15 cellular contexts compared by ENCODE assay signal in the genomic region with DNA sequence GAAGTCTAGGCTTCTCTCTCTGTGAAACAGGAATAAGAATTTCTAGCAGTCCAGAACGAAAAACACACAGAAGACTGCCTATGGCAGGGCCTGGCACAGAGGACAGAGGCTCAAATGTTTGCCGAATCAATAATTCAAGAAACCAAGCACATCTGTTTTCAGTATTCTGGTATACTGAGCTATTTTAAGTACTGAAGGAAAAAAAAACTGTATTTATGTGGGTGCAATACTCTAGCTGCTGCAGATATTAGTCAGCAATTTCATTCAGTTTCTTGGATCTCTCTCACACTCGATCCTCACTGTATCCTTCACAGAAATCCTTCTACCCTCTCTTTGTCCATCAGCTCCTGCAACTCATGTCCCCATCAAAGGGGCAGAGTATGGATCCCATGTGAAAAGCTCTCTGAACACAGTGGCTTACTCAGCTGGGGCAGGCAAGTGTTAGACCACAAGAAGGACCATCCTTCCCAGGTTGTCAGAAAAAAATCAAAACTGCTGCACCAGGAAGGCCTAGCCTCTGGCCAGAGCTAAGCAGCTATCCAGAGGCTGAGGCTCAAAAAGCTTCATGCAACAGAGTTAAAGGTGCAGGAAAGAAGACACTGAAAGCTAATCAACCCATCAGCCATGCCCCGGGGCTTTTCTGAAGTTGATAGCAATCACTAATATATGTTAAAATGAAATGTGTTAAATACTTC. TPM values are rescaled to one million over a fixed set of nuclear protein-coding genes. Genes with fewer than 3 reads are reported as not detected.
DNase-seq lines count a peak whose midpoint lies in the region; ATAC-seq and TF ChIP-seq lines count a peak whose summit lies in the region.
"Had no signal": no experiment of that assay in that cellular context is flagged by ENCODE, and none has a peak within 500 bp of the region (broad histone marks: within the 10 kb centered on the region; RNA-seq: fewer than 3 reads in every experiment).

No MANE protein-coding gene starts in this region.

- H3K27ac ChIP-seq in ACC112 (ENCODE audit: low read depth, low read length) (peak overlapping the region; percentile 67), breast epithelium (peak overlapping the region; percentile 9 to 25), WERI-Rb-1 (no peak overlapping the region)
- H3K27ac ChIP-seq: HL-60, vagina had no signal

- peak overlapping the region; percentile 38 for H3K4me3 ChIP-seq in ACC112 (ENCODE audit: low read depth, low read length)
- no peak overlapping the region for H3K4me3 ChIP-seq in breast epithelium
- H3K4me3 ChIP-seq in WERI-Rb-1 (ENCODE audit: low read depth, low read length), result no peak overlapping the region
- H3K4me3 ChIP-seq: vagina had no signal

- peak overlapping the region; percentile 81 for H3K4me3 Mint-ChIP-seq in HFFc6
- H3K4me3 Mint-ChIP-seq: activated naive CD8-positive, alpha-beta T cell treated with anti-CD3 and anti-CD28 coated beads, Interleukin-2, amount 50 U/mL, for 24 hours; B cell had no signal

- DNase-seq in HFFc6 (peak; percentile 46), breast epithelium (ENCODE audit: low spot score in 2 of 2) (no peak), medulla oblongata (ENCODE audit: extremely low spot score) (peak; percentile 33), T-helper 1 cell (no peak), omental fat pad (ENCODE audit: low spot score) (no peak), WERI-Rb-1 (no peak)
- DNase-seq: activated naive CD8-positive, alpha-beta T cell treated with anti-CD3 and anti-CD28 coated beads, Interleukin-2, amount 50 U/mL, for 24 hours; naive thymus-derived CD8-positive, alpha-beta T cell; NCI-H187; stimulated activated CD4-positive, alpha-beta T cell treated with anti-CD3 and anti-CD28 coated beads, Interleukin-4, amount 100 ng/mL, for 24 hours had no signal

- H3K79me2 ChIP-seq in ACC112 (ENCODE audit: control insufficient read depth, insufficient read depth, low read length, unreplicated experiment), result no peaks in the 10 kb centered on the region

- H2AFZ ChIP-seq in ACC112 (ENCODE audit: low read length, unreplicated experiment), result peak overlapping the region; percentile 87

- no peak for TF ChIP-seq CTCF in HFFc6 (IDR thresholded peaks at IDR 0.05)
- TF ChIP-seq CTCF in breast epithelium (IDR thresholded peaks at IDR 0.05), result no peak
- TF ChIP-seq CTCF in omental fat pad (IDR thresholded peaks at IDR 0.05), result no peak
- no peak for TF ChIP-seq CTCF in WERI-Rb-1 (IDR thresholded peaks at IDR 0.05; ENCODE audit: low read depth, low read length)

- H3K9me3 Mint-ChIP-seq in HFFc6, result no peaks in the 10 kb centered on the region; the same call in 1 of the 2 replicates
- H3K9me3 Mint-ChIP-seq: activated naive CD8-positive, alpha-beta T cell treated with anti-CD3 and anti-CD28 coated beads, Interleukin-2, amount 50 U/mL, for 24 hours; naive thymus-derived CD8-positive, alpha-beta T cell had no signal

- no peaks in the 10 kb centered on the region for H3K36me3 ChIP-seq in ACC112 (ENCODE audit: insufficient read depth, low read length)
- no peaks in the 10 kb centered on the region for H3K36me3 ChIP-seq in breast epithelium
- no peaks in the 10 kb centered on the region; the same call in 1 of the 2 replicates for H3K36me3 ChIP-seq in WERI-Rb-1
- H3K36me3 ChIP-seq: vagina had no signal

- intact Hi-C loops in breast epithelium (cut with DNase I; ENCODE audit: low total_unique reads), result no loop called here

- peak overlapping the region; percentile 97 for H3K27ac Mint-ChIP-seq in HFFc6
- H3K27ac Mint-ChIP-seq: activated naive CD8-positive, alpha-beta T cell treated with anti-CD3 and anti-CD28 coated beads, Interleukin-2, amount 50 U/mL, for 24 hours; B cell had no signal

- H3K9me3 ChIP-seq in breast epithelium, result no peaks in the 10 kb centered on the region
- no peaks in the 10 kb centered on the region for H3K9me3 ChIP-seq in WERI-Rb-1 (ENCODE audit: severe bottlenecking)
- H3K9me3 ChIP-seq: vagina had no signal

- peaks cover 10% of the 10 kb centered on the region for H3K36me3 Mint-ChIP-seq in HFFc6 (ENCODE audit: low read depth)

- H3K4me1 ChIP-seq in ACC112 (ENCODE audit: control insufficient read depth, insufficient read depth, low read length, unreplicated experiment) (peaks cover 18% of the 10 kb centered on the region), breast epithelium (peaks cover 0 to 6% of the 10 kb centered on the region in 2 donors)

- H3K4me1 Mint-ChIP-seq in HFFc6 (ENCODE audit: low read depth), result peaks cover 54% of the 10 kb centered on the region

- ATAC-seq in omental fat pad (ENCODE audit: low FRiP score) (no peak), GM19455 (IDR thresholded peaks at IDR 0.05; ENCODE audit: unreplicated experiment) (no peak)
- ATAC-seq: activated naive CD8-positive, alpha-beta T cell treated with anti-CD3 and anti-CD28 coated beads, Interleukin-2, amount 50 U/mL, for 24 hours; naive thymus-derived CD8-positive, alpha-beta T cell had no signal

- H3K27me3 ChIP-seq in ACC112 (ENCODE audit: insufficient read depth, low read length) (no peaks in the 10 kb centered on the region), breast epithelium (no peaks in the 10 kb centered on the region), WERI-Rb-1 (ENCODE audit: insufficient read depth, low read depth, severe bottlenecking) (no peaks in the 10 kb centered on the region)
- H3K27me3 ChIP-seq: vagina had no signal

- no peak for TF ChIP-seq POLR2A in breast epithelium (IDR thresholded peaks at IDR 0.05)

- H3K27me3 Mint-ChIP-seq in HFFc6 (ENCODE audit: insufficient read depth), result no peaks in the 10 kb centered on the region; the same call in 1 of the 2 replicates
- H3K27me3 Mint-ChIP-seq: activated naive CD8-positive, alpha-beta T cell treated with anti-CD3 and anti-CD28 coated beads, Interleukin-2, amount 50 U/mL, for 24 hours; B cell; naive thymus-derived CD8-positive, alpha-beta T cell had no signal

RNA-seq across cellular contexts. Expression of a gene that starts 9.1 kb away (rescaled TPM):
- total RNA-seq in HFFc6 (2021; fragmentation: NEBNext Ultra II Directional; extraction: Animal tissue kit (Norgen Biotek cat#: 25700)), result 100 to 1,000 TPM in 1 of 6 experiments, 10 to 100 TPM in 5; 86.4 to 108 (median 95.1) TPM
- total RNA-seq in breast epithelium, result 10 to 100 TPM; 74.1 to 76.7 (median 74.1) TPM
- total RNA-seq in omental fat pad, result 10 to 100 TPM; 53.8 to 79.5 (median 69.8) TPM

RNA-seq across cellular contexts. Expression of a gene that starts 42.0 kb away (rescaled TPM):
- total RNA-seq in HFFc6 (2021; fragmentation: NEBNext Ultra II Directional; extraction: Animal tissue kit (Norgen Biotek cat#: 25700)), result 100 to 1,000 TPM; 157 to 169 (median 168) TPM
- 10 to 100 TPM; 75.4 to 92.6 (median 86.2) TPM for total RNA-seq in breast epithelium
- total RNA-seq in omental fat pad, result 10 to 100 TPM; 57.7 to 90.9 (median 69.6) TPM

Comparison
In these comparisons a context has a peak if more than half of its experiments do, and no peak if none do; other contexts are left out.
1. DNase-seq: peak in HFFc6 (single experiment) and medulla oblongata (single experiment); none in breast epithelium (0 of 2), T-helper 1 cell (0 of 5), omental fat pad (single experiment) and WERI-Rb-1 (single experiment).